Comparison of ENCODE assay signal across 23 cellular contexts in the genomic region with DNA sequence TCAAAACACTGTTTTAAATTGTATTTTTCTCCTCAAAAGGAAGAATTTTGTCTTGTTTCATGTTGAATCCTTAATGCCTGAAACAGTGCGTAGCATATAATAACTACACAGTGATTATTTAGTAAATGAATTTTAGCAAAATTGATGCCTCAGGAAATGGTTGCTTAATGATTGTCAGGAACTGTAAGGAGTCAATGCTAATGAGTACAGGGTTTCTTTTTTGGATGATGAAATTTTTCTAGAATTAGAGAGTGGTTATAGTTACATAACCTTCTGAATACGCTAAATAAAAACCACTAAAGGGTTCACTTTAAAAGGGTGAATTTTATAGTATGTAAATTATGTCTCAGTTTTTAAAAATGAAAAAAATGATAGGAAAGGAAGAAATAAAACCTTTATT. TPM values are rescaled to one million over a fixed set of nuclear protein-coding genes. Genes with fewer than 3 reads are reported as not detected.
DNase-seq lines count a peak whose midpoint lies in the region; ATAC-seq and TF ChIP-seq lines count a peak whose summit lies in the region.
"Had no signal": no experiment of that assay in that cellular context is flagged by ENCODE, and none has a peak within 500 bp of the region (broad histone marks: within the 10 kb centered on the region; RNA-seq: fewer than 3 reads in every experiment).

No MANE protein-coding gene starts in this region.

- H3K27ac ChIP-seq in neutrophil, result peak overlapping the region; percentile 73

- no peaks in the 10 kb centered on the region for H3K27me3 ChIP-seq in neutrophil

- no peaks in the 10 kb centered on the region for H3K36me3 Mint-ChIP-seq in natural killer cell treated with Interleukin-12 subunit alpha and Interleukin-12 subunit beta and Interleukin-15 and Interleukin-18, amount 100 ng/mL, for 72 hours

- peaks cover 5 to 29% of the 10 kb centered on the region in 2 donors for H3K27me3 Mint-ChIP-seq in natural killer cell treated with Interleukin-12 subunit alpha and Interleukin-12 subunit beta and Interleukin-15 and Interleukin-18, amount 100 ng/mL, for 72 hours

- DNase-seq in GF-D8 (lab: John Stamatoyannopoulos, UW) (peak; percentile 31), NOMO-1 (lab: John Stamatoyannopoulos, UW; ENCODE audit: unreplicated experiment in 2 of 2) (peak; percentile 61 to 88), SIG-M5 treated with dmso at 0.1 percent for 504 hours (lab: John Stamatoyannopoulos, UW; ENCODE audit: unreplicated experiment) (peak; percentile 92), NCI-H1417 treated with DMSO at 0.1 percent for 48 hours (lab: John Stamatoyannopoulos, UW) (no peak), pons (ENCODE audit: low spot score) (no peak)
- no peak for DNase-seq in natural killer cell treated with Interleukin-12 subunit alpha and Interleukin-12 subunit beta and Interleukin-15 and Interleukin-18, amount 100 ng/mL, for 72 hours (ENCODE audit: low spot score)
- DNase-seq: C1 segment of cervical spinal cord, DMS 273 treated with DMSO at 0.1 percent for 48 hours, DMS79 treated with DMSO at 0.1 percent for 48 hours, H7, HFFc6, NCI-H1092 treated with DMSO at 0.1 percent for 48 hours, NCI-H2029 treated with DMSO at 0.1 percent for 48 hours, NCI-H226, NCI-H510A treated with DMSO at 0.1 percent for 48 hours, NCI-H748 treated with DMSO at 0.1 percent for 48 hours, Right ventricle myocardium superior, SK-N-SH, T-helper 1 cell had no signal

- no peaks in the 10 kb centered on the region for H3K9me3 ChIP-seq in neutrophil
- H3K9me3 ChIP-seq: SK-N-SH had no signal

- H3K27ac Mint-ChIP-seq in natural killer cell treated with Interleukin-12 subunit alpha and Interleukin-12 subunit beta and Interleukin-15 and Interleukin-18, amount 100 ng/mL, for 72 hours, result no peak overlapping the region
- H3K27ac Mint-ChIP-seq: HFFc6, IgD-negative memory B cell had no signal

- no peak for ATAC-seq in natural killer cell treated with Interleukin-12 subunit alpha and Interleukin-12 subunit beta and Interleukin-15 and Interleukin-18, amount 100 ng/mL, for 72 hours
- ATAC-seq in HG02759 (IDR thresholded peaks at IDR 0.05; ENCODE audit: unreplicated experiment), result no peak
- ATAC-seq: GM12878 had no signal

- no peaks in the 10 kb centered on the region for H3K9me3 Mint-ChIP-seq in natural killer cell treated with Interleukin-12 subunit alpha and Interleukin-12 subunit beta and Interleukin-15 and Interleukin-18, amount 100 ng/mL, for 72 hours
- H3K9me3 Mint-ChIP-seq: HFFc6 had no signal

- peaks cover 47 to 49% of the 10 kb centered on the region in 2 experiments for H3K4me1 ChIP-seq in neutrophil (ENCODE audit: control insufficient read depth in 1 of 2, insufficient read depth in 1 of 2, low read depth in 1 of 2, low read length in 1 of 2)

- peak overlapping the region in 1 of 2 experiments; percentile 25 for H3K4me3 ChIP-seq in neutrophil (ENCODE audit: low read depth in 1 of 2, low read length in 1 of 2)
- H3K4me3 ChIP-seq: GM12878 had no signal

- TF ChIP-seq CTCF in neutrophil (IDR thresholded peaks at IDR 0.05), result no peak

- H3K4me1 Mint-ChIP-seq in natural killer cell treated with Interleukin-12 subunit alpha and Interleukin-12 subunit beta and Interleukin-15 and Interleukin-18, amount 100 ng/mL, for 72 hours (ENCODE audit: low read depth in 2 of 2), result no peaks in the 10 kb centered on the region

- no peaks in the 10 kb centered on the region for H3K36me3 ChIP-seq in neutrophil

- no peak overlapping the region for H3K4me3 Mint-ChIP-seq in natural killer cell treated with Interleukin-12 subunit alpha and Interleukin-12 subunit beta and Interleukin-15 and Interleukin-18, amount 100 ng/mL, for 72 hours
- H3K4me3 Mint-ChIP-seq: HFFc6, IgD-negative memory B cell had no signal

RNA-seq across cellular contexts. Expression of a gene that starts 14.9 kb away (rescaled TPM):
- under 1 TPM in 1 of 2 donors, not detected in 1; 0.12 TPM for total RNA-seq in natural killer cell treated with Interleukin-12 subunit alpha and Interleukin-12 subunit beta and Interleukin-15 and Interleukin-18, amount 100 ng/mL, for 72 hours
- total RNA-seq: H7 had no signal

Comparison
In these comparisons a context has a peak if more than half of its experiments do, and no peak if none do; other contexts are left out.
1. DNase-seq: peak in GF-D8 (single experiment), NOMO-1 (2 of 2) and SIG-M5 treated with dmso at 0.1 percent for 504 hours (single experiment); none in natural killer cell treated with Interleukin-12 subunit alpha and Interleukin-12 subunit beta and Interleukin-15 and Interleukin-18, amount 100 ng/mL, for 72 hours (single experiment), NCI-H1417 treated with DMSO at 0.1 percent for 48 hours (single experiment) and pons (single experiment).